ENCODE assay signal across 8 cellular contexts in the genomic region with DNA sequence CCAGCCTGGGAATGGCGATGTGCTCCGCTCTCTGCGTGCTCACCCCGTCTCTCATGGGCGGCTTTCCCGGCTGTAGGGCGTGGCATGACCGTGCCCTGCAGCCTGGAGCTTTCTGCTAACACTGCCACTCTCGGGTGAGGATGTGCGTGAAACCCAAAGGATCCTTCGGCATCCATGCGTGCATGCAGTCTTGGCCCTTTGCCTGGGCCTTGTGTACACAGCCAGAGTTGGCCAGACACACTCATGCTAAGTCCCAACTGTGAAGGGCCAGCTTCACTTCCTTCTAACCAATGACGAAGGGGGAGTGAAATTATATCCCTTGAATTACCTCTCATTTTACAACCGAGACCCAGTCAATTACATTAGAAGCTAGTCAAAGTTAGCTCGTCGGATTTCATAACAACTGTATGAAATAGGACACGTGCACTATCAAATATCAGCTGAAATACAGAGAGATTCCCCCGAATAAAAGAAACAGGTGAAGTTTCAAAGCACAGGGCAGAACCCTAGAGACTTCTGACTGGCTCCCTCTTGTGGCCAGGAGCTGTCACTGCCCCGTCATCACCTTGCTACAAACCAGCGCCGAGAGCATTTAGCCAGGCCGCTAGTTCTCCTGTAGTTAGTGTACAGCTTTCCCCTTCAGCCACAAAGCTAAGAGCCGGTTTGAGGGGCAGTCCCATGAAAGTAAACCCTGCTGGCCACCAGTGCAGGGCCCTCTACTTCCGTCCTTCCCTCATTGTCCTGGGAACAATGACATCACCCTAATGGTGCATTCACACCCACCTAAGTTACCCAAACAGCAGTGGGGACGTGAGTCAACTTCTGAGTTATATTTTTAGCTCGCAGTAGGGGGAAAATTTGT.
DNase-seq lines count a peak whose midpoint lies in the region; ATAC-seq lines count a peak whose summit lies in the region.

No MANE protein-coding gene starts in this region.

- H3K27ac Mint-ChIP-seq in CD4-positive, CD25-positive, alpha-beta regulatory T cell = peak overlapping the region in 2 of 3 donors; percentile 64 to 85

- no peak overlapping the region for H3K4ac ChIP-seq in mesendoderm (ENCODE audit: low read depth, low read length)

- H4K5ac ChIP-seq in mesendoderm (ENCODE audit: low read length) = no peak overlapping the region

- no peak overlapping the region for H3K9ac ChIP-seq in mesendoderm (ENCODE audit: low read length)

- no peak overlapping the region for H2BK120ac ChIP-seq in mesendoderm (ENCODE audit: low read depth, low read length)

- H3K4me1 ChIP-seq in CD4-positive, CD25-positive, alpha-beta regulatory T cell (ENCODE audit: control insufficient read depth, insufficient read depth, low read length, poor library complexity, severe bottlenecking) = peaks cover 12% of the 10 kb centered on the region
- H3K4me1 ChIP-seq in mesendoderm (ENCODE audit: control insufficient read depth, low read depth, low read length) = peaks cover 3% of the 10 kb centered on the region

- H3K56ac ChIP-seq in mesendoderm (ENCODE audit: low read length) = peak overlapping the region; percentile 69

- no peak overlapping the region for H3K4me3 Mint-ChIP-seq in CD4-positive, CD25-positive, alpha-beta regulatory T cell

- H3K79me1 ChIP-seq in mesendoderm (ENCODE audit: low read length) = no peaks in the 10 kb centered on the region

- no peak overlapping the region for H3K18ac ChIP-seq in mesendoderm (ENCODE audit: low read length)

- no CpG with 5 or more reads among the region's 26 CpGs for WGBS in mesendoderm (ENCODE audit: extremely low coverage, insufficient coverage, low lambda C conversion rate)

- no peak overlapping the region for H4K8ac ChIP-seq in mesendoderm (ENCODE audit: low read depth, low read length)

- no peaks in the 10 kb centered on the region for H3K36me3 Mint-ChIP-seq in CD4-positive, CD25-positive, alpha-beta regulatory T cell

- ATAC-seq in CD4-positive, CD25-positive, alpha-beta regulatory T cell (ENCODE audit: low read depth in 2 of 2) = peak; percentile 87 to 88
- ATAC-seq in GM19397 (IDR thresholded peaks at IDR 0.05; ENCODE audit: unreplicated experiment) (peak; percentile 88), HG03457 (IDR thresholded peaks at IDR 0.05; ENCODE audit: unreplicated experiment) (peak; percentile 70)

- H3K36me3 ChIP-seq in CD4-positive, CD25-positive, alpha-beta regulatory T cell (ENCODE audit: control insufficient read depth, insufficient read depth, low read length) = no peaks in the 10 kb centered on the region
- H3K36me3 ChIP-seq in mesendoderm (ENCODE audit: control insufficient read depth, insufficient read depth, low read length) = no peaks in the 10 kb centered on the region

- H3K4me1 Mint-ChIP-seq in CD4-positive, CD25-positive, alpha-beta regulatory T cell = peaks cover 1 to 36% (median 12%) of the 10 kb centered on the region in 4 donors

- no peaks in the 10 kb centered on the region for H3K9me3 ChIP-seq in CD4-positive, CD25-positive, alpha-beta regulatory T cell (ENCODE audit: control insufficient read depth in 2 of 2, low read length in 2 of 2)

- H3K4me2 ChIP-seq in mesendoderm (ENCODE audit: low read length) = no peak overlapping the region

- H3K9me3 Mint-ChIP-seq in CD4-positive, CD25-positive, alpha-beta regulatory T cell = peaks cover 0 to 2% (median 0%) of the 10 kb centered on the region in 7 donors

- H3K4me3 ChIP-seq in CD4-positive, CD25-positive, alpha-beta regulatory T cell (ENCODE audit: low read depth, low read length) = no peak overlapping the region
- H3K4me3 ChIP-seq in mesendoderm (ENCODE audit: low read length) = no peak overlapping the region

- peaks cover 12% of the 10 kb centered on the region for H3K27me3 Mint-ChIP-seq in CD4-positive, CD25-positive, alpha-beta regulatory T cell

- no peak overlapping the region for H2BK15ac ChIP-seq in mesendoderm (replicated peaks; ENCODE audit: low read depth)

- H3K23ac ChIP-seq in mesendoderm (ENCODE audit: low read length) = no peak overlapping the region

- H3K27ac ChIP-seq in CD4-positive, CD25-positive, alpha-beta regulatory T cell (ENCODE audit: insufficient read depth, low read length, poor library complexity, severe bottlenecking) = no peak overlapping the region
- peak overlapping the region; percentile 19 for H3K27ac ChIP-seq in mesendoderm (ENCODE audit: low read depth, low read length)

- no peak overlapping the region for H2BK5ac ChIP-seq in mesendoderm (ENCODE audit: low read length)

- H3K27me3 ChIP-seq in CD4-positive, CD25-positive, alpha-beta regulatory T cell (ENCODE audit: control insufficient read depth, insufficient read depth, low read length) = no peaks in the 10 kb centered on the region
- H3K27me3 ChIP-seq in mesendoderm (ENCODE audit: insufficient read depth, low read length, poor library complexity) = no peaks in the 10 kb centered on the region

- DNase-seq in CD4-positive, CD25-positive, alpha-beta regulatory T cell = peak; percentile 51 to 75 (median 73)
- DNase-seq in NCI-H526 treated with DMSO at 0.1 percent for 48 hours (lab: John Stamatoyannopoulos, UW) (peak; percentile 4), mesendoderm (peak; percentile 85)
- DNase-seq in activated CD4-positive, alpha-beta T cell treated with anti-CD3 and anti-CD28 coated beads, Interleukin-2, amount 50 U/mL, for 4 hours = peak; percentile 70 to 77
- DNase-seq in effector CD4-positive, alpha-beta T cell = peak; percentile 57
- peak; percentile 45 for DNase-seq in stimulated activated CD8-positive, alpha-beta memory T cell treated with anti-CD3 and anti-CD28 coated beads, Interleukin-4, amount 100 ng/mL, for 24 hours (ENCODE audit: low read depth)

- no peak overlapping the region for H2AK5ac ChIP-seq in mesendoderm (ENCODE audit: low read length)

- H3K79me2 ChIP-seq in mesendoderm (ENCODE audit: control insufficient read depth, insufficient read depth, low read length) = no peaks in the 10 kb centered on the region

Comparison
In these comparisons a context has a peak if more than half of its experiments do, and no peak if none do; other contexts are left out.
1. DNase-seq: peak in every context shown above with its lines; median percentile 85 in mesendoderm; 74 in activated CD4-positive, alpha-beta T cell treated with anti-CD3 and anti-CD28 coated beads, Interleukin-2, amount 50 U/mL, for 4 hours; 73 in CD4-positive, CD25-positive, alpha-beta regulatory T cell; 57 in effector CD4-positive, alpha-beta T cell; 45 in stimulated activated CD8-positive, alpha-beta memory T cell treated with anti-CD3 and anti-CD28 coated beads, Interleukin-4, amount 100 ng/mL, for 24 hours; 4 in NCI-H526 treated with DMSO at 0.1 percent for 48 hours.